ENCODE assay signal across 21 cellular contexts in the genomic region with DNA sequence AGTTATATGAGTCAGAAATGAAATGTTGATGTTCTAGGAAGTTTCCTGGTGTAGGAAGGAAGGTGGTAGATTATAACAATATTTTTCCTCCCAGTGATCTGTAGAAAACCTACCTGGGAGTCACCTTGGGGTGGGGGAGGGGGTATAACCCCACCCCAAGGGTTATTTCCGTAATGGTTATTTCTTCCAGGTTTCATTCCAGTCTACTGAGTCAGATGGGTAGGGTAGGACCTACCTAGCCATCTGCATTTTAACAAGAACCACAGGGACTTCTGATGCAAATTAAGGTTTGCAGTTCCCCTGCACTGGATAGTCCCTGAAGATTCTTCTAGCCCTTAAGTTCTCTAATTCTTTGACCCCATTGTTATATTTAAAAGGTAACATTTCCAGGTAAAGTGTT.
"Had no signal": no experiment of that assay in that cellular context is flagged by ENCODE, and none has a peak within 500 bp of the region (broad histone marks: within the 10 kb centered on the region; RNA-seq: fewer than 3 reads in every experiment).

No MANE protein-coding gene starts in this region.

- DNase-seq: activated B cell treated with CpG ODN at 0.5 μM for 24 hours; activated CD4-positive, alpha-beta memory T cell treated with anti-CD3 and anti-CD28 coated beads for 36 hours; activated CD4-positive, alpha-beta T cell treated with anti-CD3 and anti-CD28 coated beads for 1 hour; activated CD4-positive, alpha-beta T cell treated with anti-CD3 and anti-CD28 coated beads, Interleukin-2, amount 10 ng/mL, durations not matched to agents 7 days and 5 days; activated CD8-positive, alpha-beta memory T cell treated with anti-CD3 and anti-CD28 coated beads for 24 hours; activated gamma-delta T cell; activated naive CD4-positive, alpha-beta T cell treated with anti-CD3 and anti-CD28 coated beads for 36 hours; activated T-cell treated with anti-CD3 and anti-CD28 coated beads, Interleukin-2, amount 50 U/mL, for 4 hours; amygdala; NCI-H1105 treated with DMSO at 0.1 percent for 48 hours; NCI-H1436 treated with DMSO at 0.1 percent for 48 hours; NCI-H187 treated with DMSO at 0.1 percent for 48 hours; NCI-H2171; NCI-H2227 treated with DMSO at 0.1 percent for 48 hours; NCI-H446 treated with DMSO at 0.1 percent for 48 hours; NCI-H524 treated with DMSO at 0.1 percent for 48 hours; NCI-H774; SHP77 treated with DMSO at 0.1 percent for 48 hours had no signal

- H3K9me3 Mint-ChIP-seq: activated B cell treated with CpG ODN at 0.5 μM for 24 hours; activated T-cell treated with anti-CD3 and anti-CD28 coated beads, Interleukin-2, amount 50 U/mL, for 4 hours had no signal

- H3K27me3 Mint-ChIP-seq: activated B cell treated with CpG ODN at 0.5 μM for 24 hours; activated CD4-positive, alpha-beta memory T cell treated with anti-CD3 and anti-CD28 coated beads for 36 hours; activated naive CD8-positive, alpha-beta T cell; brain had no signal

- H3K4me3 Mint-ChIP-seq: activated B cell treated with CpG ODN at 0.5 μM for 24 hours; activated CD4-positive, alpha-beta memory T cell treated with anti-CD3 and anti-CD28 coated beads for 36 hours; activated CD4-positive, alpha-beta T cell treated with anti-CD3 and anti-CD28 coated beads, Interleukin-2, amount 10 ng/mL, durations not matched to agents 7 days and 5 days; activated naive CD4-positive, alpha-beta T cell treated with anti-CD3 and anti-CD28 coated beads for 36 hours; activated naive CD8-positive, alpha-beta T cell; activated T-cell treated with anti-CD3 and anti-CD28 coated beads, Interleukin-2, amount 50 U/mL, for 4 hours; brain; T-helper 1 cell treated with Interleukin-12 subunit alpha and Interleukin-12 subunit beta and Interleukin-4 antibody, amounts not matched to agents 30 μg/mL and 1 μg/mL, for 36 hours had no signal

- H3K4me1 Mint-ChIP-seq: brain had no signal

- H3K27ac Mint-ChIP-seq: activated B cell treated with CpG ODN at 0.5 μM for 24 hours; activated CD4-positive, alpha-beta memory T cell treated with anti-CD3 and anti-CD28 coated beads for 36 hours; activated CD4-positive, alpha-beta T cell treated with anti-CD3 and anti-CD28 coated beads, Interleukin-2, amount 10 ng/mL, durations not matched to agents 7 days and 5 days; activated naive CD4-positive, alpha-beta T cell treated with anti-CD3 and anti-CD28 coated beads for 36 hours; activated naive CD8-positive, alpha-beta T cell; brain; T-helper 1 cell treated with Interleukin-12 subunit alpha and Interleukin-12 subunit beta and Interleukin-4 antibody, amounts not matched to agents 30 μg/mL and 1 μg/mL, for 36 hours had no signal
